ENCODE assay signal across 16 cellular contexts in the genomic region with DNA sequence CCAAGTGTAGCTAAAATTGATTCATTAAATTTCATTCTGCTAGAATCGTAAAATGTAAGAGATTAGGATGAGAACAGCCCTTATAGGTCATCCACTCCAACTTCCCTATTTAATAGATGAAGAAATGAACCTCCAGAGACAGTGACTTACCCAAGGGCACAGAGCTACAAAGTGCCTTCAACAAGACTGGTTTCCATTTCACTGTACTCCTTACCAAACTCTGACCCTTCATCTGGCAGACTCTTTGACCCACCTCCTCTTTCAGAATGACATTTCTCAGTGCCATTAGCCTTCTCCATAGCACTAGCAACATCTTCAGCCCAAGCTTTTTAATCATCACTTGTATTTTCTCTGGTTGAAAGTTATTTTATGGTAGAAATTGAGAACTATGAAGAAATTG.
DNase-seq lines count a peak whose midpoint lies in the region; ATAC-seq and TF ChIP-seq lines count a peak whose summit lies in the region.
"Had no signal": no experiment of that assay in that cellular context is flagged by ENCODE, and none has a peak within 500 bp of the region (broad histone marks: within the 10 kb centered on the region; RNA-seq: fewer than 3 reads in every experiment).

No MANE protein-coding gene starts in this region.

- no peak for TF ChIP-seq EP300 in suprapubic skin (IDR thresholded peaks at IDR 0.05)

- H3K27ac Mint-ChIP-seq in activated CD4-positive, alpha-beta T cell treated with anti-CD3 and anti-CD28 coated beads for 36 hours: peak overlapping the region; percentile 38
- no peak overlapping the region for H3K27ac Mint-ChIP-seq in progenitor cell of endocrine pancreas
- H3K27ac Mint-ChIP-seq: activated naive CD4-positive, alpha-beta T cell treated with anti-CD3 and anti-CD28 coated beads, Interleukin-2, amount 10 ng/mL, durations not matched to agents 7 days and 5 days had no signal

- H3K18ac ChIP-seq in trophoblast cell (ENCODE audit: low read length): no peak overlapping the region

- no peak overlapping the region for H3K4ac ChIP-seq in trophoblast cell (ENCODE audit: low read depth, low read length)

- TF ChIP-seq CTCF in progenitor cell of endocrine pancreas (IDR thresholded peaks at IDR 0.05; ENCODE audit: unreplicated experiment) (no peak), suprapubic skin (IDR thresholded peaks at IDR 0.05) (no peak)

- no peaks in the 10 kb centered on the region for H3K27me3 ChIP-seq in trophoblast cell (ENCODE audit: insufficient read depth, low read length)
- no peaks in the 10 kb centered on the region for H3K27me3 ChIP-seq in suprapubic skin
- H3K27me3 ChIP-seq: SJSA1 had no signal

- no peaks in the 10 kb centered on the region for H3K9me3 ChIP-seq in trophoblast cell (ENCODE audit: insufficient read depth, low read depth, low read length)
- no peaks in the 10 kb centered on the region for H3K9me3 ChIP-seq in suprapubic skin
- H3K9me3 ChIP-seq: SJSA1 had no signal

- H3K79me1 ChIP-seq in trophoblast cell (ENCODE audit: low read length): no peaks in the 10 kb centered on the region

- no peaks in the 10 kb centered on the region for H3K79me2 ChIP-seq in trophoblast cell (ENCODE audit: control insufficient read depth, insufficient read depth, low read length, poor library complexity)

- H4K91ac ChIP-seq in trophoblast cell (ENCODE audit: low read depth, low read length): no peak overlapping the region

- peaks cover 3% of the 10 kb centered on the region for H3K4me1 Mint-ChIP-seq in activated CD4-positive, alpha-beta T cell treated with anti-CD3 and anti-CD28 coated beads for 36 hours
- H3K4me1 Mint-ChIP-seq in progenitor cell of endocrine pancreas (ENCODE audit: low read depth): no peaks in the 10 kb centered on the region
- H3K4me1 Mint-ChIP-seq: activated naive CD4-positive, alpha-beta T cell treated with anti-CD3 and anti-CD28 coated beads, Interleukin-2, amount 10 ng/mL, durations not matched to agents 7 days and 5 days had no signal

- CTCF ChIA-PET in activated CD4-positive, alpha-beta T cell treated with anti-CD3 and anti-CD28 coated beads for 36 hours (lab: Charles Lee): no interaction called here

- ATAC-seq in activated CD4-positive, alpha-beta T cell treated with anti-CD3 and anti-CD28 coated beads for 36 hours: peak; percentile 26
- peak; percentile 84 for ATAC-seq in GM21619 (IDR thresholded peaks at IDR 0.05; ENCODE audit: unreplicated experiment)
- peak; percentile 85 for ATAC-seq in HG03342 (IDR thresholded peaks at IDR 0.05; ENCODE audit: unreplicated experiment)

- no peaks in the 10 kb centered on the region for H3K9me3 Mint-ChIP-seq in activated CD4-positive, alpha-beta T cell treated with anti-CD3 and anti-CD28 coated beads for 36 hours (ENCODE audit: low read depth)
- peaks cover 3% of the 10 kb centered on the region for H3K9me3 Mint-ChIP-seq in progenitor cell of endocrine pancreas (ENCODE audit: low read depth)
- H3K9me3 Mint-ChIP-seq: immature natural killer cell, naive B cell had no signal

- POLR2A ChIA-PET in activated CD4-positive, alpha-beta T cell treated with anti-CD3 and anti-CD28 coated beads for 36 hours (lab: Charles Lee): no interaction called here

- no peak overlapping the region for H3K23ac ChIP-seq in trophoblast cell (ENCODE audit: low read length)

- DNase-seq in activated CD4-positive, alpha-beta T cell treated with anti-CD3 and anti-CD28 coated beads for 36 hours: no peak
- DNase-seq in activated CD4-positive, alpha-beta T cell treated with anti-CD3 and anti-CD28 coated beads, Interleukin-2, amount 50 U/mL, for 1 hour: no peak
- DNase-seq in trophoblast cell (no peak), progenitor cell of endocrine pancreas (ENCODE audit: low spot score, unreplicated experiment) (no peak), suprapubic skin (ENCODE audit: low spot score in 2 of 2) (no peak), HuH-7.5 (ENCODE audit: low spot score) (no peak)
- DNase-seq: activated CD4-positive, alpha-beta T cell treated with anti-CD3 and anti-CD28 coated beads for 4 hours; activated naive CD4-positive, alpha-beta T cell treated with anti-CD3 and anti-CD28 coated beads, Interleukin-2, amount 10 ng/mL, durations not matched to agents 7 days and 5 days; DMS 273 treated with DMSO at 0.1 percent for 48 hours; immature natural killer cell; Karpas-422; naive B cell; NCI-H226 had no signal

- no CpG with 5 or more reads among the region's 1 CpG for WGBS in trophoblast cell (ENCODE audit: extremely low coverage, insufficient coverage, insufficient read length)
- WGBS in suprapubic skin: 91% methylated on average over 1 of the region's 1 CpG

- H2AFZ ChIP-seq in trophoblast cell (ENCODE audit: insufficient read depth, low read length, poor library complexity): no peak overlapping the region

- H3K4me1 ChIP-seq in trophoblast cell (ENCODE audit: control insufficient read depth in 1 of 2, insufficient read depth in 2 of 2, low read length in 2 of 2) (no peaks in the 10 kb centered on the region), suprapubic skin (no peaks in the 10 kb centered on the region)
- H3K4me1 ChIP-seq: SJSA1 had no signal

- H3K27me3 Mint-ChIP-seq in activated CD4-positive, alpha-beta T cell treated with anti-CD3 and anti-CD28 coated beads for 36 hours: no peaks in the 10 kb centered on the region
- H3K27me3 Mint-ChIP-seq in progenitor cell of endocrine pancreas: no peaks in the 10 kb centered on the region
- H3K27me3 Mint-ChIP-seq: activated naive CD4-positive, alpha-beta T cell treated with anti-CD3 and anti-CD28 coated beads, Interleukin-2, amount 10 ng/mL, durations not matched to agents 7 days and 5 days; naive B cell had no signal

- H2BK5ac ChIP-seq in trophoblast cell (ENCODE audit: low read depth, low read length, poor library complexity): no peak overlapping the region

- H3K4me3 Mint-ChIP-seq in activated CD4-positive, alpha-beta T cell treated with anti-CD3 and anti-CD28 coated beads for 36 hours: no peak overlapping the region
- H3K4me3 Mint-ChIP-seq in progenitor cell of endocrine pancreas (ENCODE audit: low read depth): no peak overlapping the region
- H3K4me3 Mint-ChIP-seq: activated naive CD4-positive, alpha-beta T cell treated with anti-CD3 and anti-CD28 coated beads, Interleukin-2, amount 10 ng/mL, durations not matched to agents 7 days and 5 days; immature natural killer cell; naive B cell had no signal

- no peak overlapping the region for H4K8ac ChIP-seq in trophoblast cell (ENCODE audit: low read depth, low read length)

- no peak overlapping the region for H3K4me3 ChIP-seq in trophoblast cell (ENCODE audit: low read depth, low read length)
- no peak overlapping the region for H3K4me3 ChIP-seq in suprapubic skin
- H3K4me3 ChIP-seq: SJSA1 had no signal

- H3K4me2 ChIP-seq in trophoblast cell (ENCODE audit: low read length): no peak overlapping the region

- H2AK5ac ChIP-seq in trophoblast cell (ENCODE audit: low read length): no peak overlapping the region

- H3K27ac ChIP-seq in trophoblast cell (ENCODE audit: low read depth, low read length) (no peak overlapping the region), suprapubic skin (no peak overlapping the region)
- H3K27ac ChIP-seq: SJSA1 had no signal

- H3K14ac ChIP-seq in trophoblast cell (ENCODE audit: low read length): no peak overlapping the region

- H2BK12ac ChIP-seq in trophoblast cell (ENCODE audit: low read length): no peak overlapping the region

- H3K9ac ChIP-seq in trophoblast cell (ENCODE audit: low read length): peak overlapping the region; percentile 38

- no peak for TF ChIP-seq POLR2A in suprapubic skin (IDR thresholded peaks at IDR 0.05)

- no peak overlapping the region for H4K12ac ChIP-seq in trophoblast cell (ENCODE audit: low read depth, low read length)

- H3K36me3 ChIP-seq in trophoblast cell (ENCODE audit: control insufficient read depth in 1 of 2, insufficient read depth in 2 of 2, low read length in 2 of 2): peaks cover 0 to 2% of the 10 kb centered on the region in 2 experiments
- peaks cover 18% of the 10 kb centered on the region for H3K36me3 ChIP-seq in suprapubic skin

- intact Hi-C loops in activated CD4-positive, alpha-beta T cell treated with anti-CD3 and anti-CD28 coated beads for 36 hours (cut with DNase I, micrococcal nuclease): no loop called here

- H2BK120ac ChIP-seq in trophoblast cell (ENCODE audit: insufficient read depth, low read length, poor library complexity): no peak overlapping the region

- peaks cover 25% of the 10 kb centered on the region for H3K36me3 Mint-ChIP-seq in activated CD4-positive, alpha-beta T cell treated with anti-CD3 and anti-CD28 coated beads for 36 hours (ENCODE audit: low read depth)
- H3K36me3 Mint-ChIP-seq in progenitor cell of endocrine pancreas (ENCODE audit: insufficient read depth): peaks cover 15% of the 10 kb centered on the region

Comparison
In these comparisons a context has a peak if more than half of its experiments do, and no peak if none do; other contexts are left out.
1. ATAC-seq: peak in every context shown above with its lines; median percentile 85 in HG03342; 84 in GM21619; 26 in activated CD4-positive, alpha-beta T cell treated with anti-CD3 and anti-CD28 coated beads for 36 hours.